In genomic region chr6:36386495-36387439, GRCh38 we compare ENCODE assay signal across 8 cellular contexts. TPM values are rescaled to one million over a fixed set of nuclear protein-coding genes. Genes with fewer than 3 reads are reported as not detected.
A peak's percentile ranks its signal among the peaks of the same experiment; 100 is the strongest.
DNase-seq lines count a peak whose midpoint lies in the region; ATAC-seq and TF ChIP-seq lines count a peak whose summit lies in the region.

No MANE protein-coding gene starts in this region.

- peaks cover 18% of the 10 kb centered on the region for H3K36me3 Mint-ChIP-seq in activated CD4-positive, alpha-beta T cell treated with anti-CD3 and anti-CD28 coated beads, Interleukin-2, amount 10 ng/mL, durations not matched to agents 7 days and 5 days (ENCODE audit: low read depth)

- TF ChIP-seq CTCF in epithelial cell of esophagus (IDR thresholded peaks at IDR 0.05; ENCODE audit: insufficient read depth, low read depth, low read length, missing control alignments) (no peak), GM10266 (IDR thresholded peaks at IDR 0.05; ENCODE audit: control insufficient read depth, insufficient read depth, low read depth, missing control alignments) (no peak)

- CTCF ChIA-PET in activated CD4-positive, alpha-beta T cell treated with anti-CD3 and anti-CD28 coated beads, Interleukin-2, amount 10 ng/mL, durations not matched to agents 7 days and 5 days (lab: Charles Lee): interaction anchor here (0.9 to 3.0 kb wide), 6 partner anchors 10 to 70 kb away, joined by 3 to 13 read pairs (median 4); no protein-coding TSS in a partner anchor

- H3K36me3 ChIP-seq in HUES6 (ENCODE audit: control insufficient read depth, insufficient read depth, low read length) (no peaks in the 10 kb centered on the region), thymus (ENCODE audit: control insufficient read depth, insufficient read depth) (no peaks in the 10 kb centered on the region)

- WGBS in thymus: 3% methylated on average over 33 of the region's 33 CpGs

- peak overlapping the region; percentile 28 for H3K9ac ChIP-seq in HUES6 (ENCODE audit: low read length)

- peaks cover 25% of the 10 kb centered on the region for H3K27me3 Mint-ChIP-seq in activated CD4-positive, alpha-beta T cell treated with anti-CD3 and anti-CD28 coated beads, Interleukin-2, amount 10 ng/mL, durations not matched to agents 7 days and 5 days

- H3K27ac ChIP-seq in HUES6 (ENCODE audit: low read depth, low read length) (no peak overlapping the region), thymus (ENCODE audit: low read depth) (peak overlapping the region; percentile 46)

- H3K4me1 ChIP-seq in HUES6 (ENCODE audit: control insufficient read depth, insufficient read depth, low read length): 0 out of 2 replicates have a peak, but pooled peaks cover 6% of the 10 kb centered on the region
- peaks cover 24% of the 10 kb centered on the region for H3K4me1 ChIP-seq in mononuclear cell (ENCODE audit: insufficient read depth, low read length)
- peaks cover 4% of the 10 kb centered on the region for H3K4me1 ChIP-seq in thymus (ENCODE audit: control insufficient read depth, insufficient read depth, low read length)

- H3K4me3 Mint-ChIP-seq in activated CD4-positive, alpha-beta T cell treated with anti-CD3 and anti-CD28 coated beads, Interleukin-2, amount 10 ng/mL, durations not matched to agents 7 days and 5 days: peak overlapping the region; percentile 82

- H3K4me3 ChIP-seq in HUES6 (ENCODE audit: low read depth, low read length) (peak overlapping the region; percentile 62), epithelial cell of esophagus (ENCODE audit: low read length) (peak overlapping the region; percentile 55), mononuclear cell (ENCODE audit: low read length) (peak overlapping the region; percentile 55), thymus (ENCODE audit: low read length) (peak overlapping the region; percentile 50)

- H3K27me3 ChIP-seq in HUES6 (ENCODE audit: control insufficient read depth, insufficient read depth, low read length): peaks cover 63% of the 10 kb centered on the region
- H3K27me3 ChIP-seq in mononuclear cell (ENCODE audit: insufficient read depth, low read length): peaks cover 36% of the 10 kb centered on the region
- peaks cover 40% of the 10 kb centered on the region for H3K27me3 ChIP-seq in thymus (ENCODE audit: control insufficient read depth, insufficient read depth)

- peak overlapping the region; percentile 89 for H3K27ac Mint-ChIP-seq in activated CD4-positive, alpha-beta T cell treated with anti-CD3 and anti-CD28 coated beads, Interleukin-2, amount 10 ng/mL, durations not matched to agents 7 days and 5 days

- H3K9me3 ChIP-seq in HUES6 (ENCODE audit: control insufficient read depth, insufficient read depth, low read depth, low read length) (no peaks in the 10 kb centered on the region), mononuclear cell (ENCODE audit: low read depth, low read length) (no peaks in the 10 kb centered on the region), thymus (ENCODE audit: control insufficient read depth) (no peaks in the 10 kb centered on the region)

- peaks cover 48% of the 10 kb centered on the region for H3K4me1 Mint-ChIP-seq in activated CD4-positive, alpha-beta T cell treated with anti-CD3 and anti-CD28 coated beads, Interleukin-2, amount 10 ng/mL, durations not matched to agents 7 days and 5 days

- H3K9me3 Mint-ChIP-seq in activated CD4-positive, alpha-beta T cell treated with anti-CD3 and anti-CD28 coated beads, Interleukin-2, amount 10 ng/mL, durations not matched to agents 7 days and 5 days: no peaks in the 10 kb centered on the region

- POLR2A ChIA-PET in activated CD4-positive, alpha-beta T cell treated with anti-CD3 and anti-CD28 coated beads, Interleukin-2, amount 10 ng/mL, durations not matched to agents 7 days and 5 days (lab: Charles Lee): interaction anchor here (0.7 kb wide), 1 partner anchor 116 kb away, joined by 4 read pairs; no protein-coding TSS in a partner anchor

- DNase-seq in COLO829 (ENCODE audit: low spot score) (peak; percentile 69), epithelial cell of esophagus (ENCODE audit: low read depth) (peak; percentile 53), GM10266 (ENCODE audit: extremely low spot score) (no peak)
- DNase-seq in activated CD4-positive, alpha-beta T cell treated with anti-CD3 and anti-CD28 coated beads, Interleukin-2, amount 10 ng/mL, durations not matched to agents 7 days and 5 days: peak; percentile 21

- ATAC-seq in GM18870 (IDR thresholded peaks at IDR 0.05; ENCODE audit: unreplicated experiment): no peak

RNA-seq across cellular contexts. Expression of gene ETV7, which starts 0.7 kb away (rescaled TPM):
- 10 to 100 TPM; 13.4 to 15.3 TPM for total RNA-seq in activated CD4-positive, alpha-beta T cell treated with anti-CD3 and anti-CD28 coated beads, Interleukin-2, amount 10 ng/mL, durations not matched to agents 7 days and 5 days
- total RNA-seq in mononuclear cell: 0.73 TPM
- 5.5 TPM for polyA plus RNA-seq in thymus

RNA-seq across cellular contexts. Expression of gene BNIP5, which starts 50.1 kb away (rescaled TPM):
- total RNA-seq in activated CD4-positive, alpha-beta T cell treated with anti-CD3 and anti-CD28 coated beads, Interleukin-2, amount 10 ng/mL, durations not matched to agents 7 days and 5 days: not detected
- not detected for total RNA-seq in mononuclear cell
- 0.23 TPM for polyA plus RNA-seq in thymus

RNA-seq across cellular contexts. Expression of gene PXT1, which starts 55.9 kb away (rescaled TPM):
- under 1 TPM; 0.17 to 0.40 TPM for total RNA-seq in activated CD4-positive, alpha-beta T cell treated with anti-CD3 and anti-CD28 coated beads, Interleukin-2, amount 10 ng/mL, durations not matched to agents 7 days and 5 days
- 0.31 TPM for total RNA-seq in mononuclear cell
- polyA plus RNA-seq in thymus: 0.05 TPM

RNA-seq across cellular contexts. Expression of gene KCTD20, which starts 56.0 kb away (rescaled TPM):
- 10 to 100 TPM; 49.7 to 49.8 TPM for total RNA-seq in activated CD4-positive, alpha-beta T cell treated with anti-CD3 and anti-CD28 coated beads, Interleukin-2, amount 10 ng/mL, durations not matched to agents 7 days and 5 days
- total RNA-seq in mononuclear cell: 84.8 TPM
- 19.5 TPM for polyA plus RNA-seq in thymus
